8 cellular contexts compared by ENCODE assay signal in the genomic region with DNA sequence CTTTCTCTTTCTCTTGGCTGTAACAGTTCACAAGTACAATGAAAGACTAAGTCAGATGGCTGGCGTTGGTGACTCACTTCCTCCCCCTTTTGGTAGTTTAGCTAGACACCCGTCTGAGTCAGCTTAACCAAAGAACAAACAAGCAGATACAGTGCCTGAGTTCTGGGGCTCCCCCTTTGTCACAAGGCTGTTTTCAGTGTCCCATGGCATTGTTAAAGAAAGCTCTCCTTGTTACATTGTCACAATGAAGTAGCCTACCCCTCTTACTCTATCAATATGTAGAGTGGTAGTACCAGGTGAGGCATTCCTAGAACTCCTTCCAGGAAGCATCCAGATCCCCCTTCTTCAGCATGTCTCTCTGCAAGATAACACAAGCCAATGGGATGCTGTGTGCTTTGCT. TPM values are rescaled to one million over a fixed set of nuclear protein-coding genes. Genes with fewer than 3 reads are reported as not detected.
DNase-seq lines count a peak whose midpoint lies in the region; ATAC-seq and TF ChIP-seq lines count a peak whose summit lies in the region.

No MANE protein-coding gene starts in this region.

- H3K9me3 Mint-ChIP-seq in Caco-2 (ENCODE audit: unreplicated experiment) (no peaks in the 10 kb centered on the region), naive B cell (no peaks in the 10 kb centered on the region)

- TF ChIP-seq CTCF in Caco-2 (IDR thresholded peaks at IDR 0.05; ENCODE audit: insufficient read depth in 1 of 2, low read depth in 1 of 2, low read length in 1 of 2, severe bottlenecking in 1 of 2, unreplicated experiment in 1 of 2) = peak; percentile 41 to 66

- H3K36me3 Mint-ChIP-seq in Caco-2 (ENCODE audit: insufficient read depth, unreplicated experiment) (no peaks in the 10 kb centered on the region), naive B cell (no peaks in the 10 kb centered on the region)

- H3K4me1 Mint-ChIP-seq in Caco-2 (ENCODE audit: low read depth, unreplicated experiment) (no peaks in the 10 kb centered on the region), naive B cell (peaks cover 14 to 26% (median 18%) of the 10 kb centered on the region in 3 donors)

- no peaks in the 10 kb centered on the region for H3K9me3 ChIP-seq in Caco-2

- H3K4me3 Mint-ChIP-seq in Caco-2 (ENCODE audit: unreplicated experiment) (no peak overlapping the region), naive B cell (no peak overlapping the region)

- BruUV-seq in Caco-2 (replicated peaks; lab: Mats Ljungman, UMichigan) = no TSS peak

- no peaks in the 10 kb centered on the region for H3K4me1 ChIP-seq in Caco-2

- POLR2A ChIA-PET in Caco-2 (lab: Charles Lee) = interaction anchor here (1.1 kb wide), 1 partner anchor 154 kb away, joined by 4 read pairs; the partner anchor contains the start of gene RNF146

- peak; percentile 100 for ATAC-seq in GM19397 (IDR thresholded peaks at IDR 0.05; ENCODE audit: unreplicated experiment)
- peak; percentile 100 for ATAC-seq in HG03457 (IDR thresholded peaks at IDR 0.05; ENCODE audit: unreplicated experiment)
- peak; percentile 97 for ATAC-seq in naive B cell (ENCODE audit: low read depth in 2 of 2)

- H3K36me3 ChIP-seq in Caco-2 (ENCODE audit: control insufficient read depth, insufficient read depth, low read length) = no peaks in the 10 kb centered on the region

- H3K27me3 ChIP-seq in Caco-2 (replicated peaks; ENCODE audit: control insufficient read depth, insufficient read depth, low read length) = no peaks in the 10 kb centered on the region

- H3K27ac Mint-ChIP-seq in Caco-2 (ENCODE audit: unreplicated experiment) (no peak overlapping the region), naive B cell (peak overlapping the region in 4 of 6 donors; percentile 2 to 65 (median 46))

- no peak overlapping the region for H3K4me3 ChIP-seq in Caco-2 (ENCODE audit: low read depth, low read length)

- intact Hi-C loops in Caco-2 (cut with micrococcal nuclease; ENCODE audit: unreplicated experiment) = loop anchor here (1.0 kb wide), 3 partner anchors 76 to 230 kb away; no protein-coding TSS in a partner anchor

- CTCF ChIA-PET in Caco-2 (lab: Charles Lee) = interaction anchor here (0.7 to 1.5 kb wide), 5 partner anchors 96 to 154 kb away, joined by 3 to 12 read pairs (median 4); partner anchors contain the start of gene RNF146

- no peaks in the 10 kb centered on the region for H3K27me3 Mint-ChIP-seq in Caco-2 (ENCODE audit: insufficient read depth, unreplicated experiment)
- H3K27me3 Mint-ChIP-seq in naive B cell = no peaks in the 10 kb centered on the region

- DNase-seq in Caco-2 (peak; percentile 49 to 62), NOMO-1 treated with DMSO at 0.1 percent for 48 hours (lab: John Stamatoyannopoulos, UW; ENCODE audit: unreplicated experiment) (peak; percentile 91), epidermal melanocyte (ENCODE audit: insufficient read length, low spot score) (peak; percentile 52), naive B cell (peak; percentile 66)
- DNase-seq in activated CD8-positive, alpha-beta memory T cell treated with anti-CD3 and anti-CD28 coated beads for 1 hour (ENCODE audit: extremely low read depth in 1 of 2, low read depth in 1 of 2) = peak; percentile 23 to 36
- peak; percentile 73 for DNase-seq in stimulated activated naive CD4-positive, alpha-beta T cell treated with Interleukin-2 at 50 U/mL for 16 hours (lab: John Stamatoyannopoulos, UW)

RNA-seq across cellular contexts. Expression of gene KIAA0408, which starts 38.6 kb away (rescaled TPM):
- total RNA-seq in Caco-2 (2022) = not detected in 2 replicates
- polyA plus RNA-seq in naive B cell (ENCODE audit: low read depth in 6 of 6) = not detected

Comparison
In these comparisons a context has a peak if more than half of its experiments do, and no peak if none do; other contexts are left out.
1. DNase-seq: peak in every context shown above with its lines; median percentile 91 in NOMO-1 treated with DMSO at 0.1 percent for 48 hours; 73 in stimulated activated naive CD4-positive, alpha-beta T cell treated with Interleukin-2 at 50 U/mL for 16 hours; 66 in naive B cell; 56 in Caco-2; 52 in epidermal melanocyte; 30 in activated CD8-positive, alpha-beta memory T cell treated with anti-CD3 and anti-CD28 coated beads for 1 hour.